In genomic region chr20:57840066-57840465, GRCh38 we compare ENCODE assay signal across 19 cellular contexts.
DNase-seq lines count a peak whose midpoint lies in the region; ATAC-seq and TF ChIP-seq lines count a peak whose summit lies in the region.
"Had no signal": no experiment of that assay in that cellular context is flagged by ENCODE, and none has a peak within 500 bp of the region (broad histone marks: within the 10 kb centered on the region; RNA-seq: fewer than 3 reads in every experiment).

No MANE protein-coding gene starts in this region.

- TF ChIP-seq POLR2A in esophagus muscularis mucosa (IDR thresholded peaks at IDR 0.05; ENCODE audit: low read depth) (no peak), ovary (IDR thresholded peaks at IDR 0.05) (no peak)

- H3K4me3 ChIP-seq in esophagus muscularis mucosa (no peak overlapping the region), osteoblast (ENCODE audit: insufficient read depth, low read length) (no peak overlapping the region), ovary (no peak overlapping the region)

- WGBS in esophagus muscularis mucosa = 92% methylated on average over 10 of the region's 10 CpGs
- 89 to 96% (median 94%) methylated on average over 10 of the region's 10 CpGs for WGBS in ovary, 3 donors

- H3K36me3 ChIP-seq in esophagus muscularis mucosa = no peaks in the 10 kb centered on the region
- H3K36me3 ChIP-seq in osteoblast (ENCODE audit: insufficient read depth, low read length) = no peaks in the 10 kb centered on the region
- no peaks in the 10 kb centered on the region for H3K36me3 ChIP-seq in ovary
- H3K36me3 ChIP-seq: BE2C had no signal

- H3K4me1 ChIP-seq in esophagus muscularis mucosa = no peaks in the 10 kb centered on the region
- H3K4me1 ChIP-seq in osteoblast (ENCODE audit: insufficient read depth, low read length) = no peaks in the 10 kb centered on the region
- H3K4me1 ChIP-seq in ovary (ENCODE audit: insufficient read depth) = peaks cover 6% of the 10 kb centered on the region

- H4K20me1 ChIP-seq in osteoblast (ENCODE audit: insufficient read depth, low read length) = no peaks in the 10 kb centered on the region

- TF ChIP-seq EP300 in esophagus muscularis mucosa (IDR thresholded peaks at IDR 0.05) = no peak
- TF ChIP-seq EP300 in ovary (IDR thresholded peaks at IDR 0.05) = no peak

- no peaks in the 10 kb centered on the region for H3K9me3 ChIP-seq in esophagus muscularis mucosa
- H3K9me3 ChIP-seq in osteoblast (ENCODE audit: low read depth, low read length) = no peaks in the 10 kb centered on the region
- H3K9me3 ChIP-seq in ovary = no peaks in the 10 kb centered on the region
- H3K9me3 ChIP-seq: BE2C had no signal

- no peak overlapping the region for H3K4me2 ChIP-seq in osteoblast (ENCODE audit: insufficient read depth, low read length)

- H3K27me3 ChIP-seq in esophagus muscularis mucosa (no peaks in the 10 kb centered on the region), osteoblast (ENCODE audit: insufficient read depth, low read length) (peaks cover 17% of the 10 kb centered on the region), ovary (no peaks in the 10 kb centered on the region)
- H3K27me3 ChIP-seq: BE2C had no signal

- H2AFZ ChIP-seq in osteoblast (ENCODE audit: low read length) = no peak overlapping the region

- ATAC-seq in GM18517 (IDR thresholded peaks at IDR 0.05; ENCODE audit: unreplicated experiment) = no peak

- TF ChIP-seq CTCF in esophagus muscularis mucosa (IDR thresholded peaks at IDR 0.05) = no peak
- no peak for TF ChIP-seq CTCF in osteoblast (IDR thresholded peaks at IDR 0.05; ENCODE audit: extremely low read depth, low read depth, low read length)
- TF ChIP-seq CTCF in ovary (IDR thresholded peaks at IDR 0.05) = no peak

- H3K27ac ChIP-seq in esophagus muscularis mucosa (replicated peaks in 1 of 4) (no peak overlapping the region), osteoblast (ENCODE audit: low read depth, low read length) (no peak overlapping the region), ovary (no peak overlapping the region)
- H3K27ac ChIP-seq: RWPE1 had no signal

- intact Hi-C loops in esophagus muscularis mucosa (cut with DNase I) = no loop called here
- intact Hi-C loops in ovary (cut with DNase I) = no loop called here

- H3K79me2 ChIP-seq in osteoblast (ENCODE audit: insufficient read depth, low read length) = no peaks in the 10 kb centered on the region

- DNase-seq in Ammon's horn (ENCODE audit: low spot score) (peak; percentile 50), GM03348 (ENCODE audit: low spot score) (peak; percentile 30), esophagus muscularis mucosa (ENCODE audit: extremely low spot score) (peak; percentile 91), osteoblast (ENCODE audit: insufficient read length, low spot score, missing footprints) (peak; percentile 78), NCI-H524 treated with DMSO at 0.1 percent for 48 hours (lab: John Stamatoyannopoulos, UW) (no peak), ovary (no peak), NCI-H526 treated with DMSO at 0.1 percent for 48 hours (lab: John Stamatoyannopoulos, UW) (no peak)
- DNase-seq: BE2C, DMS53, H7, Karpas-422, NCI-H1092 treated with DMSO at 0.1 percent for 48 hours, NCI-H1436 treated with DMSO at 0.1 percent for 48 hours, NCI-H1930, NCI-H2107, NCI-H526, SHP77 treated with DMSO at 0.1 percent for 48 hours had no signal

Comparison
In these comparisons a context has a peak if more than half of its experiments do, and no peak if none do; other contexts are left out.
1. DNase-seq: peak in Ammon's horn (single experiment), GM03348 (single experiment), esophagus muscularis mucosa (single experiment) and osteoblast (single experiment); none in NCI-H524 treated with DMSO at 0.1 percent for 48 hours (single experiment), ovary (0 of 5) and NCI-H526 treated with DMSO at 0.1 percent for 48 hours (single experiment).